ENCODE assay signal across 8 cellular contexts in genomic region chr1:156498447-156499193, GRCh38. TPM values are rescaled to one million over a fixed set of nuclear protein-coding genes. Genes with fewer than 3 reads are reported as not detected.
DNase-seq lines count a peak whose midpoint lies in the region; ATAC-seq, FAIRE-seq and TF ChIP-seq lines count a peak whose summit lies in the region.

No MANE protein-coding gene starts in this region.

- ATAC-seq in A549 = 0 out of 6 replicates have a peak, but pooled peaks of 1 of the 2 experiments have one; percentile 0
- no peak for ATAC-seq in GM19452 (IDR thresholded peaks at IDR 0.05; ENCODE audit: unreplicated experiment)

- peak in 1 of 2 experiments; percentile 50 for DNase-seq in A549 (ENCODE audit: low read depth in 1 of 2, low spot score in 1 of 2)
- DNase-seq in HL-60 (ENCODE audit: low read depth in 1 of 2, low spot score in 1 of 2) = peak in 1 of 2 experiments; percentile 69
- DNase-seq in stimulated activated CD8-positive, alpha-beta memory T cell treated with anti-CD3 and anti-CD28 coated beads, Interleukin-4, amount 100 ng/mL, for 48 hours = peak; percentile 24
- DNase-seq in NCI-H510A treated with DMSO at 0.1 percent for 48 hours (lab: John Stamatoyannopoulos, UW) = no peak
- DNase-seq in AG08395 (ENCODE audit: low spot score) = no peak

- no peaks in the 10 kb centered on the region for H3K9me3 ChIP-seq in A549
- no peaks in the 10 kb centered on the region for H3K9me3 ChIP-seq in iPS-18c (ENCODE audit: control insufficient read depth, insufficient read depth, low read length)

- H3K27me3 ChIP-seq in HL-60 (ENCODE audit: insufficient read depth, poor library complexity, severe bottlenecking) = no peaks in the 10 kb centered on the region

- TF ChIP-seq CTCF in A549 (IDR thresholded peaks at IDR 0.05) (no peak), HL-60 (IDR thresholded peaks at IDR 0.05; ENCODE audit: insufficient read depth, low read length) (no peak)

- TF ChIP-seq POLR2A in A549 (IDR thresholded peaks at IDR 0.05; ENCODE audit: low read length) = peak; percentile 24

- no peak for TF ChIP-seq EP300 in A549 (IDR thresholded peaks at IDR 0.05)

- H3K27ac ChIP-seq in A549 = peak overlapping the region; percentile 98 to 100
- peak overlapping the region; percentile 49 for H3K27ac ChIP-seq in HL-60 (replicated peaks)
- peak overlapping the region; percentile 82 for H3K27ac ChIP-seq in angular gyrus (ENCODE audit: low read depth, low read length)

- CTCF ChIA-PET in A549 (lab: Yijun Ruan, JAX) = interaction anchor here (0.7 to 31.7 kb wide), 10 partner anchors 8 to 113 kb away, joined by 3 to 474 read pairs (median 4); no protein-coding TSS in a partner anchor

- peak overlapping the region; percentile 96 for H3K4me2 ChIP-seq in A549

- H3K4me3 ChIP-seq in A549 (peak overlapping the region; percentile 98), HL-60 (replicated peaks; ENCODE audit: insufficient read depth, low read length) (peak overlapping the region; percentile 81), iPS-18c (ENCODE audit: insufficient read depth, low read depth, low read length) (peak overlapping the region; percentile 89)

- peaks cover 73% of the 10 kb centered on the region for H3K4me1 ChIP-seq in A549

- 27% methylated on average over 9 of the region's 11 CpGs for WGBS in A549 (ENCODE audit: missing lambda C conversion rate)

- POLR2A ChIA-PET in A549 (lab: Yijun Ruan, JAX) = interaction anchor here (1.0 to 8.6 kb wide), 3 partner anchors 10 to 93 kb away, joined by 3 to 130 read pairs (median 3); partner anchors contain the start of gene NAXE

- FAIRE-seq in A549 (lab: Jason Lieb, UNC) = no peak

- TF ChIP-seq RAD21 in A549 (conservative IDR thresholded peaks at IDR 0.05 in 1 of 2, IDR thresholded peaks at IDR 0.05 in 1 of 2) = no peak

TF ChIP-seq in A549, 52 proteins besides CTCF, POLR2A, EP300 and RAD21:
- TF ChIP-seq GATA3 (IDR thresholded peaks at IDR 0.05; ENCODE audit: borderline replicate concordance) (0 out of 2 replicates have a peak, but pooled peaks have one; percentile 9), ZNF302 (CRISPR knock-in tag; IDR thresholded peaks at IDR 0.05) (no peak)

RNA-seq across cellular contexts. Expression of gene MEF2D, which starts 2.0 kb away (rescaled TPM):
- 16.8 and 20.8 TPM in 2 replicates for polyA plus RNA-seq in A549 (2011; rRNA removed)
- polyA plus RNA-seq in A549 (2012; cell fraction: cytosol; rRNA removed) = 24.1 and 35.9 TPM in 2 replicates
- 93.8 and 94.5 TPM in 2 replicates for polyA plus RNA-seq in A549 (2012; cell fraction: nucleus; rRNA removed)
- polyA plus RNA-seq in A549 (2017; fragmentation: RNase III; extraction: RNeasy Plus Mini Kit Qiagen cat#74134 plus additional on column Dnase treatment) = 20.7 to 23.4 TPM (median 22.8 TPM) in 3 replicates
- 22.8 and 26.8 TPM in 2 replicates for polyA minus RNA-seq in A549 (2011; rRNA and poly(A)+ RNA removed)

Comparison
In these comparisons a context has a peak if more than half of its experiments do, and no peak if none do; other contexts are left out.
1. H3K27ac ChIP-seq: peak in every context shown above with its lines; median percentile 99 in A549; 82 in angular gyrus; 49 in HL-60.